In genomic region chr11:110094298-110095073, GRCh38 we compare ENCODE assay signal across 8 cellular contexts. TPM values are rescaled to one million over a fixed set of nuclear protein-coding genes. Genes with fewer than 3 reads are reported as not detected.
DNase-seq lines count a peak whose midpoint lies in the region; ATAC-seq and TF ChIP-seq lines count a peak whose summit lies in the region.

No MANE protein-coding gene starts in this region.

- H3K79me2 ChIP-seq in KMS-11 (ENCODE audit: insufficient read depth, low read depth) = peaks cover 16% of the 10 kb centered on the region

- peaks cover 13% of the 10 kb centered on the region for H3K4me1 ChIP-seq in KMS-11 (ENCODE audit: low read depth, poor library complexity, severe bottlenecking)

- ATAC-seq in natural killer cell (no peak), GM19452 (IDR thresholded peaks at IDR 0.05; ENCODE audit: unreplicated experiment) (no peak)

- TF ChIP-seq CTCF in KMS-11 (conservative IDR thresholded peaks at IDR 0.05; ENCODE audit: low read depth, low read length) (no peak), dorsolateral prefrontal cortex (IDR thresholded peaks at IDR 0.05 in 54 of 56, conservative IDR thresholded peaks at IDR 0.05 in 2 of 56; ENCODE audit: low read depth in 1 of 56, partially characterized antibody in 56 of 56) (no peak), natural killer cell (IDR thresholded peaks at IDR 0.05) (no peak)

- H3K27me3 Mint-ChIP-seq in natural killer cell (ENCODE audit: low read depth in 2 of 2) = peaks cover 23 to 36% of the 10 kb centered on the region in 2 donors

- no peaks in the 10 kb centered on the region for H3K36me3 ChIP-seq in KMS-11 (ENCODE audit: insufficient read depth)

- no peak overlapping the region for H2AFZ ChIP-seq in KMS-11 (ENCODE audit: low read depth)

- H3K36me3 Mint-ChIP-seq in natural killer cell = no peaks in the 10 kb centered on the region

- H3K9ac ChIP-seq in KMS-11 = no peak overlapping the region; the same call in 1 of the 2 replicates

- DNase-seq in AG08395 (ENCODE audit: low spot score) = peak; percentile 31
- DNase-seq in dorsolateral prefrontal cortex = no peak
- no peak for DNase-seq in natural killer cell
- no peak for DNase-seq in stimulated activated CD4-positive, alpha-beta T cell treated with anti-CD3 and anti-CD28 coated beads, Interleukin-2, amount 100 ng/mL, for 48 hours
- no peak for DNase-seq in NCI-H2171 treated with DMSO at 0.1 percent for 48 hours (lab: John Stamatoyannopoulos, UW)
- no peak for DNase-seq in islet precursor cell

- H3K27me3 ChIP-seq in KMS-11 (ENCODE audit: insufficient read depth, low read depth) (no peaks in the 10 kb centered on the region), dorsolateral prefrontal cortex (no peaks in the 10 kb centered on the region)

- H3K4me1 Mint-ChIP-seq in natural killer cell = peaks cover 4 to 7% of the 10 kb centered on the region in 2 donors

- intact Hi-C loops in dorsolateral prefrontal cortex (cut with DNase I) = loop anchor here in 1 of 2 donors (5.0 kb wide), 5 partner anchors 38 to 338 kb away; no protein-coding TSS in a partner anchor
- intact Hi-C loops in natural killer cell (cut with micrococcal nuclease) = no loop called here

- no peak overlapping the region for H3K27ac Mint-ChIP-seq in natural killer cell

- peak overlapping the region; percentile 61 for H3K4me3 Mint-ChIP-seq in natural killer cell

- no peaks in the 10 kb centered on the region for H4K20me1 ChIP-seq in KMS-11 (ENCODE audit: insufficient read depth)

- H3K9me3 Mint-ChIP-seq in natural killer cell = no peaks in the 10 kb centered on the region

- peak overlapping the region; percentile 66 for H3K4me2 ChIP-seq in KMS-11

- H3K4me3 ChIP-seq in KMS-11 (IDR thresholded peaks at IDR 0.05; ENCODE audit: insufficient read depth, low read depth, low read length) = no peak overlapping the region
- peak overlapping the region; percentile 40 to 91 (median 79) for H3K4me3 ChIP-seq in dorsolateral prefrontal cortex

- H3K27ac ChIP-seq in KMS-11 (no peak overlapping the region), dorsolateral prefrontal cortex (peak overlapping the region; percentile 78 to 99 (median 95))

RNA-seq across cellular contexts. Expression of gene ZC3H12C, which starts 1.3 kb away (rescaled TPM):
- total RNA-seq in dorsolateral prefrontal cortex (10 to 100 TPM; 11.6 to 30.2 (median 18.3) TPM), natural killer cell (under 1 TPM in 2 of 3 donors, not detected in 1; 0.16 to 0.45 TPM)

Comparison
In these comparisons a context has a peak if more than half of its experiments do, and no peak if none do; other contexts are left out.
1. RNA of gene ZC3H12C, which starts 1.3 kb away (total RNA-seq): 11.6 to 30.2 TPM in dorsolateral prefrontal cortex; 0.16 to 0.45 TPM in natural killer cell; every median in the first group is over 4 times any median in the second.